ENCODE assay signal across 26 cellular contexts in genomic region chr2:148885988-148886387, GRCh38.
"Had no signal": no experiment of that assay in that cellular context is flagged by ENCODE, and none has a peak within 500 bp of the region (broad histone marks: within the 10 kb centered on the region; RNA-seq: fewer than 3 reads in every experiment).

No MANE protein-coding gene starts in this region.

- DNase-seq: activated CD4-positive, alpha-beta memory T cell treated with anti-CD3 and anti-CD28 coated beads, Interleukin-2, amount 10 ng/mL, durations not matched to agents 7 days and 5 days; activated CD4-positive, alpha-beta T cell treated with anti-CD3 and anti-CD28 coated beads, Interleukin-2, amount 10 ng/mL, durations not matched to agents 7 days and 5 days; activated CD4-positive, CD25-positive, alpha-beta regulatory T cell; activated CD8-positive, alpha-beta memory T cell treated with anti-CD3 and anti-CD28 coated beads, Interleukin-2, amount 50 U/mL, for 4 hours; activated gamma-delta T cell treated with Interleukin-2 at 50 U/mL for 16 hours; activated naive CD4-positive, alpha-beta T cell treated with anti-CD3 and anti-CD28 coated beads, Interleukin-2, amount 10 ng/mL, durations not matched to agents 7 days and 5 days; activated naive CD8-positive, alpha-beta T cell treated with anti-CD3 and anti-CD28 coated beads for 36 hours; activated T-cell treated with anti-CD3 and anti-CD28 coated beads, Interleukin-2, amount 50 U/mL, for 72 hours; Karpas-422; MM.1S; NCI-H146; NCI-H187 treated with DMSO at 0.1 percent for 48 hours; NCI-H2107; NCI-H2171 treated with DMSO at 0.1 percent for 48 hours; NCI-H226; NCI-H526; NCI-H774; NK-92 treated with Interleukin-12 subunit alpha and Interleukin-12 subunit beta, amount 100 ng/mL, for 24 hours; Peyer's patch; Right ventricle myocardium superior; T-helper 17 cell; T-helper 9 cell had no signal

- H3K4me3 ChIP-seq: K562, Peyer's patch, SJSA1 had no signal

- H3K36me3 Mint-ChIP-seq: activated naive CD4-positive, alpha-beta T cell treated with anti-CD3 and anti-CD28 coated beads, Interleukin-2, amount 10 ng/mL, durations not matched to agents 7 days and 5 days had no signal

- H3K36me3 ChIP-seq: Peyer's patch, SJSA1 had no signal

- H3K9me3 ChIP-seq: Peyer's patch, SJSA1 had no signal

- H3K27ac Mint-ChIP-seq: activated CD4-positive, alpha-beta memory T cell treated with anti-CD3 and anti-CD28 coated beads, Interleukin-2, amount 10 ng/mL, durations not matched to agents 7 days and 5 days; activated CD4-positive, alpha-beta T cell treated with anti-CD3 and anti-CD28 coated beads, Interleukin-2, amount 10 ng/mL, durations not matched to agents 7 days and 5 days; activated naive CD4-positive, alpha-beta T cell treated with anti-CD3 and anti-CD28 coated beads, Interleukin-2, amount 10 ng/mL, durations not matched to agents 7 days and 5 days; activated naive CD8-positive, alpha-beta T cell treated with anti-CD3 and anti-CD28 coated beads for 36 hours; activated T-cell treated with anti-CD3 and anti-CD28 coated beads, Interleukin-2, amount 50 U/mL, for 72 hours; activated T-helper 2 cell treated with anti-CD3 and anti-CD28 coated beads, Interferon-gamma antibody, Interleukin-2, Interleukin-4, amounts not matched to agents 10 μg/mL and 5 μg/mL and 100 μg/mL, durations not matched to agents 14 hours and 24 hours and 36 hours; T-helper 17 cell had no signal

- ATAC-seq: activated T-cell treated with anti-CD3 and anti-CD28 coated beads, Interleukin-2, amount 50 U/mL, for 72 hours; K562; T-helper 17 cell had no signal

- H3K4me3 Mint-ChIP-seq: activated CD4-positive, alpha-beta memory T cell treated with anti-CD3 and anti-CD28 coated beads, Interleukin-2, amount 10 ng/mL, durations not matched to agents 7 days and 5 days; activated CD4-positive, alpha-beta T cell treated with anti-CD3 and anti-CD28 coated beads, Interleukin-2, amount 10 ng/mL, durations not matched to agents 7 days and 5 days; activated naive CD4-positive, alpha-beta T cell treated with anti-CD3 and anti-CD28 coated beads, Interleukin-2, amount 10 ng/mL, durations not matched to agents 7 days and 5 days; activated naive CD8-positive, alpha-beta T cell treated with anti-CD3 and anti-CD28 coated beads for 36 hours; activated T-cell treated with anti-CD3 and anti-CD28 coated beads, Interleukin-2, amount 50 U/mL, for 72 hours; T-helper 17 cell had no signal

- H3K9me3 Mint-ChIP-seq: activated naive CD8-positive, alpha-beta T cell treated with anti-CD3 and anti-CD28 coated beads for 36 hours; activated T-cell treated with anti-CD3 and anti-CD28 coated beads, Interleukin-2, amount 50 U/mL, for 72 hours had no signal

- H3K27ac ChIP-seq: Peyer's patch, RWPE1, SJSA1 had no signal

- H3K27me3 Mint-ChIP-seq: T-helper 17 cell had no signal
